Comparison of ENCODE assay signal across 11 cellular contexts in the genomic region with DNA sequence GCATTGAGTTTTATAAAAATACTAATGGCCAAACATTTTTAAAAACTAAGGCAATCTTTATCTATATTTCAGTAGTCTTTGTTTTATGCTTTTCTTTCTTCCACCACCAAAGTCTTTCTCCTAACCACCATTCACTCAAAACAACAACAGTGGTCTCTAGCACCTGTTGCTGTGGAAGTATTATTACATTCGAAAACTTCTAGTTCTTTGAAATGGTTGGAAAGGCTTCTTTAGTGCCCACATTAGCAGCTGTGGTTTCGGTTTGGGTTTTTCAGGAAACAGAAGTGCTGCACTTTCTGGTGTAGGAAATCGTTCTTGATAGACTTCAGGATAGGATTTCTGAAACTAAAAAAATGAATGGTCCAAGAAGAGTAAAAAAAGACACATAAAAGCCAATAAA.
DNase-seq lines count a peak whose midpoint lies in the region; ATAC-seq and TF ChIP-seq lines count a peak whose summit lies in the region.
"Had no signal": no experiment of that assay in that cellular context is flagged by ENCODE, and none has a peak within 500 bp of the region (broad histone marks: within the 10 kb centered on the region; RNA-seq: fewer than 3 reads in every experiment).

No MANE protein-coding gene starts in this region.

- peaks cover 35% of the 10 kb centered on the region for H3K36me3 Mint-ChIP-seq in activated T-helper 2 cell treated with anti-CD3 and anti-CD28 coated beads, Interferon-gamma antibody, Interleukin-2, Interleukin-4, amounts not matched to agents 10 μg/mL and 5 μg/mL and 100 μg/mL, durations not matched to agents 14 hours and 24 hours and 36 hours (ENCODE audit: low read depth)

- no peak for TF ChIP-seq POLR2A in upper lobe of left lung (IDR thresholded peaks at IDR 0.05)
- no peak for TF ChIP-seq POLR2A in adrenal gland (IDR thresholded peaks at IDR 0.05)

- DNase-seq in GM06990 (ENCODE audit: extremely low read depth, insufficient read length) = peak; percentile 30
- DNase-seq in activated T-helper 2 cell treated with anti-CD3 and anti-CD28 coated beads, Interferon-gamma antibody, Interleukin-2, Interleukin-4, amounts not matched to agents 10 μg/mL and 5 μg/mL and 100 μg/mL, durations not matched to agents 14 hours and 24 hours and 36 hours (ENCODE audit: low spot score) = peak; percentile 20
- DNase-seq in upper lobe of left lung = no peak
- DNase-seq in HEK293T (ENCODE audit: extremely low spot score) = no peak
- DNase-seq in adrenal gland = no peak
- DNase-seq in left ventricle myocardium inferior = no peak
- DNase-seq: activated CD4-positive, alpha-beta memory T cell treated with anti-CD3 and anti-CD28 coated beads, Interleukin-2, amount 10 ng/mL, durations not matched to agents 7 days and 5 days; NCI-H1694 had no signal

- no peak overlapping the region for H3K27ac Mint-ChIP-seq in activated T-helper 2 cell treated with anti-CD3 and anti-CD28 coated beads, Interferon-gamma antibody, Interleukin-2, Interleukin-4, amounts not matched to agents 10 μg/mL and 5 μg/mL and 100 μg/mL, durations not matched to agents 14 hours and 24 hours and 36 hours
- H3K27ac Mint-ChIP-seq: activated CD4-positive, alpha-beta memory T cell treated with anti-CD3 and anti-CD28 coated beads, Interleukin-2, amount 10 ng/mL, durations not matched to agents 7 days and 5 days had no signal

- no peaks in the 10 kb centered on the region for H3K27me3 Mint-ChIP-seq in activated T-helper 2 cell treated with anti-CD3 and anti-CD28 coated beads, Interferon-gamma antibody, Interleukin-2, Interleukin-4, amounts not matched to agents 10 μg/mL and 5 μg/mL and 100 μg/mL, durations not matched to agents 14 hours and 24 hours and 36 hours (ENCODE audit: low read depth)
- H3K27me3 Mint-ChIP-seq: activated CD4-positive, alpha-beta memory T cell treated with anti-CD3 and anti-CD28 coated beads, Interleukin-2, amount 10 ng/mL, durations not matched to agents 7 days and 5 days had no signal

- intact Hi-C loops in activated T-helper 2 cell treated with anti-CD3 and anti-CD28 coated beads, Interferon-gamma antibody, Interleukin-2, Interleukin-4, amounts not matched to agents 10 μg/mL and 5 μg/mL and 100 μg/mL, durations not matched to agents 14 hours and 24 hours and 36 hours (cut with micrococcal nuclease) = no loop called here
- intact Hi-C loops in adrenal gland (cut with DNase I) = no loop called here
- intact Hi-C loops in left ventricle myocardium inferior (cut with micrococcal nuclease) = no loop called here

- H3K4me1 Mint-ChIP-seq in activated T-helper 2 cell treated with anti-CD3 and anti-CD28 coated beads, Interferon-gamma antibody, Interleukin-2, Interleukin-4, amounts not matched to agents 10 μg/mL and 5 μg/mL and 100 μg/mL, durations not matched to agents 14 hours and 24 hours and 36 hours (ENCODE audit: low read depth) = peaks cover 25% of the 10 kb centered on the region

- H3K9me3 ChIP-seq in upper lobe of left lung = no peaks in the 10 kb centered on the region
- H3K9me3 ChIP-seq in adrenal gland (replicated peaks in 1 of 3) = no peaks in the 10 kb centered on the region
- no peaks in the 10 kb centered on the region for H3K9me3 ChIP-seq in left ventricle myocardium inferior (replicated peaks)

- H3K4me3 ChIP-seq in GM06990 (replicated peaks; ENCODE audit: low read depth, low read length) (no peak overlapping the region), upper lobe of left lung (no peak overlapping the region), adrenal gland (no peak overlapping the region), left ventricle myocardium inferior (no peak overlapping the region)

- WGBS in upper lobe of left lung, 2 donors = 28 to 31% methylated on average over 3 of the region's 3 CpGs
- WGBS in adrenal gland, 4 donors = 60 to 63% (median 61%) methylated on average over 3 of the region's 3 CpGs

- no peak overlapping the region for H3K4me3 Mint-ChIP-seq in activated T-helper 2 cell treated with anti-CD3 and anti-CD28 coated beads, Interferon-gamma antibody, Interleukin-2, Interleukin-4, amounts not matched to agents 10 μg/mL and 5 μg/mL and 100 μg/mL, durations not matched to agents 14 hours and 24 hours and 36 hours (ENCODE audit: low read depth)
- H3K4me3 Mint-ChIP-seq: activated CD4-positive, alpha-beta memory T cell treated with anti-CD3 and anti-CD28 coated beads, Interleukin-2, amount 10 ng/mL, durations not matched to agents 7 days and 5 days had no signal

- CTCF ChIA-PET in HEK293T (lab: Yijun Ruan, JAX) = no interaction called here

- H3K4me1 ChIP-seq in upper lobe of left lung (no peaks in the 10 kb centered on the region), adrenal gland (replicated peaks in 1 of 2) (no peaks in the 10 kb centered on the region), left ventricle myocardium inferior (no peaks in the 10 kb centered on the region)

- no peaks in the 10 kb centered on the region for H3K36me3 ChIP-seq in GM06990 (ENCODE audit: control insufficient read depth, insufficient read depth, low read length)
- H3K36me3 ChIP-seq in upper lobe of left lung = no peaks in the 10 kb centered on the region
- no peaks in the 10 kb centered on the region for H3K36me3 ChIP-seq in adrenal gland (replicated peaks in 1 of 2)
- H3K36me3 ChIP-seq in left ventricle myocardium inferior = no peaks in the 10 kb centered on the region

- H3K27me3 ChIP-seq in GM06990 (replicated peaks; ENCODE audit: control insufficient read depth, insufficient read depth, low read length) (no peaks in the 10 kb centered on the region), upper lobe of left lung (no peaks in the 10 kb centered on the region), adrenal gland (no peaks in the 10 kb centered on the region), left ventricle myocardium inferior (ENCODE audit: low read depth) (no peaks in the 10 kb centered on the region)

- H3K27ac ChIP-seq in upper lobe of left lung (no peak overlapping the region), adrenal gland (no peak overlapping the region), left ventricle myocardium inferior (replicated peaks) (no peak overlapping the region)

- no peak for TF ChIP-seq EP300 in upper lobe of left lung (IDR thresholded peaks at IDR 0.05)

- H3K9me3 Mint-ChIP-seq in activated T-helper 2 cell treated with anti-CD3 and anti-CD28 coated beads, Interferon-gamma antibody, Interleukin-2, Interleukin-4, amounts not matched to agents 10 μg/mL and 5 μg/mL and 100 μg/mL, durations not matched to agents 14 hours and 24 hours and 36 hours = no peaks in the 10 kb centered on the region
- H3K9me3 Mint-ChIP-seq: activated CD4-positive, alpha-beta memory T cell treated with anti-CD3 and anti-CD28 coated beads, Interleukin-2, amount 10 ng/mL, durations not matched to agents 7 days and 5 days had no signal

- peak; percentile 75 for ATAC-seq in GM21367 (IDR thresholded peaks at IDR 0.05; ENCODE audit: unreplicated experiment)
- peak; percentile 87 for ATAC-seq in HG03354 (IDR thresholded peaks at IDR 0.05; ENCODE audit: poor library complexity, severe bottlenecking, unreplicated experiment)
- ATAC-seq in upper lobe of left lung (ENCODE audit: low FRiP score in 2 of 2) = no peak
- ATAC-seq: sciatic nerve had no signal

- TF ChIP-seq CTCF in GM06990 (IDR thresholded peaks at IDR 0.05; ENCODE audit: insufficient read depth, low read length, poor library complexity, severe bottlenecking) = no peak
- TF ChIP-seq CTCF in upper lobe of left lung (IDR thresholded peaks at IDR 0.05) = no peak
- TF ChIP-seq CTCF in adrenal gland (IDR thresholded peaks at IDR 0.05) = no peak
- TF ChIP-seq CTCF in left ventricle myocardium inferior (IDR thresholded peaks at IDR 0.05; ENCODE audit: borderline replicate concordance) = no peak

- POLR2A ChIA-PET in HEK293T (lab: Yijun Ruan, JAX) = no interaction called here

TF ChIP-seq in HEK293T, 16 proteins besides CTCF, POLR2A, EP300 and RAD21:
- TF ChIP-seq SP1 (IDR thresholded peaks at IDR 0.05) = no peak
- no peak for TF ChIP-seq BHLHE40 (IDR thresholded peaks at IDR 0.05; ENCODE audit: borderline replicate concordance)
- no peak for TF ChIP-seq PKNOX1 (IDR thresholded peaks at IDR 0.05)
- TF ChIP-seq FOXM1 (IDR thresholded peaks at IDR 0.05; ENCODE audit: borderline replicate concordance) = no peak
- no peak for TF ChIP-seq LEF1 (IDR thresholded peaks at IDR 0.05; ENCODE audit: borderline replicate concordance)
- no peak for TF ChIP-seq ARNT (IDR thresholded peaks at IDR 0.05)
TF ChIP-seq in HEK293T: peak in this region for 0.

Comparison
In these comparisons a context has a peak if more than half of its experiments do, and no peak if none do; other contexts are left out.
1. DNase-seq: peak in GM06990 (single experiment) and activated T-helper 2 cell treated with anti-CD3 and anti-CD28 coated beads, Interferon-gamma antibody, Interleukin-2, Interleukin-4, amounts not matched to agents 10 μg/mL and 5 μg/mL and 100 μg/mL, durations not matched to agents 14 hours and 24 hours and 36 hours (single experiment); none in upper lobe of left lung (0 of 2), HEK293T (single experiment), adrenal gland (0 of 7) and left ventricle myocardium inferior (single experiment).
2. ATAC-seq: peak in GM21367 (single experiment) and HG03354 (single experiment); none in upper lobe of left lung (0 of 2).